8 cellular contexts compared by ENCODE assay signal in genomic region chr22:23218867-23219251, GRCh38. TPM values are rescaled to one million over a fixed set of nuclear protein-coding genes. Genes with fewer than 3 reads are reported as not detected.
DNase-seq lines count a peak whose midpoint lies in the region; ATAC-seq lines count a peak whose summit lies in the region.

No MANE protein-coding gene starts in this region.

- ATAC-seq in GM21423 (IDR thresholded peaks at IDR 0.05; ENCODE audit: unreplicated experiment) (no peak), GM19035 (IDR thresholded peaks at IDR 0.05; ENCODE audit: unreplicated experiment) (no peak)

- DNase-seq in NCI-H345 (lab: John Stamatoyannopoulos, UW) = peak; percentile 17
- DNase-seq in NCI-H345 treated with DMSO at 0.1 percent for 48 hours (lab: John Stamatoyannopoulos, UW; ENCODE audit: unreplicated experiment) = no peak
- DNase-seq in NCI-H510A treated with DMSO at 0.1 percent for 48 hours (lab: John Stamatoyannopoulos, UW) = peak; percentile 88
- DNase-seq in cerebellum (ENCODE audit: low spot score) = peak; percentile 60
- peak; percentile 36 for DNase-seq in mucosa of gallbladder (ENCODE audit: low spot score)
- no peak for DNase-seq in NCI-H128 (lab: John Stamatoyannopoulos, UW; ENCODE audit: unreplicated experiment)

RNA-seq across cellular contexts. Expression of gene BCR, which starts 38.5 kb away (rescaled TPM):
- total RNA-seq in cerebellum (57.5 TPM), mucosa of gallbladder (58.6 TPM)

Comparison
In these comparisons a context has a peak if more than half of its experiments do, and no peak if none do; other contexts are left out.
1. DNase-seq: peak in NCI-H345 (single experiment), NCI-H510A treated with DMSO at 0.1 percent for 48 hours (single experiment), cerebellum (single experiment) and mucosa of gallbladder (single experiment); none in NCI-H345 treated with DMSO at 0.1 percent for 48 hours (single experiment) and NCI-H128 (single experiment).